ENCODE assay signal across 24 cellular contexts in genomic region chr6:166822609-166823008, GRCh38.
"Had no signal": no experiment of that assay in that cellular context is flagged by ENCODE, and none has a peak within 500 bp of the region (broad histone marks: within the 10 kb centered on the region; RNA-seq: fewer than 3 reads in every experiment).

No MANE protein-coding gene starts in this region.

- H3K4me1 ChIP-seq: parathyroid adenoma, psoas muscle, right lobe of liver, stomach, thyroid gland, tibial nerve, upper lobe of right lung, uterus had no signal

- H3K36me3 ChIP-seq: ovary, right lobe of liver, sigmoid colon, stomach, thoracic aorta, thyroid gland, tibial nerve, upper lobe of right lung, uterus had no signal

- H3K4me3 ChIP-seq: ovary, psoas muscle, right lobe of liver, sigmoid colon, stomach, thoracic aorta, thyroid gland, tibial nerve, upper lobe of right lung, uterus had no signal

- ATAC-seq: naive thymus-derived CD8-positive, alpha-beta T cell; natural killer cell treated with Interleukin-12 subunit alpha and Interleukin-12 subunit beta and Interleukin-15 and Interleukin-18, amount 100 ng/mL, for 72 hours; psoas muscle; right cardiac atrium; right lobe of liver; stimulated activated naive B cell treated with anti-CD40 and anti-IgM and Interleukin-4, amounts not matched to agents 10 μg/mL and 1 μg/mL and 100 μg/mL, for 72 hours; upper lobe of right lung had no signal

- H3K9me3 ChIP-seq: ovary, psoas muscle, right lobe of liver, sigmoid colon, stomach, thoracic aorta, thyroid gland, tibial nerve, upper lobe of right lung, uterus had no signal

- H3K9ac ChIP-seq: parathyroid adenoma had no signal

- H2AFZ ChIP-seq: parathyroid adenoma had no signal

- DNase-seq: naive thymus-derived CD8-positive, alpha-beta T cell; nephron progenitor cell; occipital lobe; ovary; posterior cingulate gyrus; psoas muscle; right cardiac atrium; right lobe of liver; sigmoid colon; small intestine; stimulated activated CD4-positive, alpha-beta T cell treated with anti-CD3 and anti-CD28 coated beads, Interleukin-15, amount 100 ng/mL, for 24 hours; stimulated activated CD4-positive, alpha-beta T cell treated with anti-CD3 and anti-CD28 coated beads, Interleukin-2, amount 100 ng/mL, for 24 hours; stimulated activated CD4-positive, alpha-beta T cell treated with anti-CD3 and anti-CD28 coated beads, Interleukin-2, amount 100 ng/mL, for 48 hours; stimulated activated CD4-positive, alpha-beta T cell treated with anti-CD3 and anti-CD28 coated beads, Interleukin-4, amount 100 ng/mL, for 24 hours; stimulated activated naive B cell treated with anti-CD40 and anti-IgM and Interleukin-4, amounts not matched to agents 10 μg/mL and 1 μg/mL and 100 μg/mL, for 72 hours; stimulated activated naive CD4-positive, alpha-beta T cell treated with Interleukin-2 at 50 U/mL for 16 hours; stomach; thyroid gland; upper lobe of right lung; uterus had no signal

- H3K27ac ChIP-seq: ovary, parathyroid adenoma, psoas muscle, right lobe of liver, sigmoid colon, stomach, thoracic aorta, thyroid gland, tibial nerve, upper lobe of right lung, uterus had no signal

- H3K27me3 ChIP-seq: ovary, right lobe of liver, sigmoid colon, stomach, thyroid gland, tibial nerve, upper lobe of right lung, uterus had no signal

- FAIRE-seq: small intestine had no signal

- H3K79me2 ChIP-seq: parathyroid adenoma had no signal
